In the genomic region with DNA sequence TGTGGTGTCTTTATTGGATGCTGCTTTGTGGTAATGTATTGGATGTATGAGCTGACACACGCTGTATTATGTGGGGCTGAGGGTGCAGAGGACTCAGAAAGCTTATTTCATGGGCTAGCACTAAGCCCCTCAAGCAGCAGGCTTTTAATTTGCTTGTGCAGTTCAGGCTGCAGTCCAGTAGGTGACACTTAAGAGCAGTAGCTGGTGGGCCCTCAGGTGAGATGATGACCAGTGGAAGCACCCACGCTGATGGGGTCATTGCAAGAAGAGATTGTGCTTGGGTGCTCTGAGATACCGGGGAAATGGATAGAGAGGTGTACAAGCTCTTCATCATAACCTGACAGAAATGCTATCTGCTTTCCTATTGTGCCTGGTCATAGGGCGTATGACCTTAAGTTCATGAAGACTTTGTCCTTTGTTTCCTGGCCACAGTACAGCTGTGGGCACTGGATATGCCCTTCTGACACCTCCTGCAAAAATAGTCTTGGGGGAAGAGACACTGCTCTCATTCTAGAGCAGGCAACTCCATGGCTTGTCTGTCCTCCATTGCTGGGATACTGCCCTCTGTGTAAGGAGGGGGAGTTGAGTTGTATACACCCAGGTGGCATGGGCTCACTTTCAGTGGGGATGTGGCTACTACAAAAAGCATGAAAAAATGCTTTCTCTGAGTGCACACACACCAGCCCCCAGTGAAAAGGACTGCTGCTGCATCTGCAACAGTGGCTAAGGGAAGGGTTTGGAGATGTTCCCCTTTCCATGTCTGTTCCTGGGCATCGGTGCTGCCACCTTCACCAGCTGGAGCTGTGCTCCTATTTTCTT, we compare ENCODE assay signal across 18 cellular contexts.
DNase-seq lines count a peak whose midpoint lies in the region; ATAC-seq, FAIRE-seq and TF ChIP-seq lines count a peak whose summit lies in the region.
"Had no signal": no experiment of that assay in that cellular context is flagged by ENCODE, and none has a peak within 500 bp of the region (broad histone marks: within the 10 kb centered on the region; RNA-seq: fewer than 3 reads in every experiment).

No MANE protein-coding gene starts in this region.

- H4K12ac ChIP-seq in trophoblast cell (ENCODE audit: low read depth, low read length), result no peak overlapping the region

- H3K4me1 ChIP-seq in GM23338 (ENCODE audit: insufficient read depth) (no peaks in the 10 kb centered on the region), H1 (replicated peaks in 1 of 4; ENCODE audit: control insufficient read depth in 3 of 4, insufficient read depth in 4 of 4, low read length in 3 of 4) (no peaks in the 10 kb centered on the region), trophoblast cell (ENCODE audit: control insufficient read depth in 1 of 2, insufficient read depth in 2 of 2, low read length in 2 of 2) (no peaks in the 10 kb centered on the region)
- H3K4me1 ChIP-seq: right atrium auricular region, testis had no signal

- H3K4me1 Mint-ChIP-seq in GM23338, result no peaks in the 10 kb centered on the region
- H3K4me1 Mint-ChIP-seq in activated CD4-positive, alpha-beta memory T cell treated with anti-CD3 and anti-CD28 coated beads, Interleukin-2, amount 10 ng/mL, durations not matched to agents 7 days and 5 days, result peaks cover 11% of the 10 kb centered on the region
- H3K4me1 Mint-ChIP-seq: activated naive CD8-positive, alpha-beta T cell treated with anti-CD3 and anti-CD28 coated beads, Interleukin-2, amount 50 U/mL, for 24 hours had no signal

- H3K23ac ChIP-seq in H1 (ENCODE audit: insufficient read length), result no peak overlapping the region
- no peak overlapping the region for H3K23ac ChIP-seq in trophoblast cell (ENCODE audit: low read length)

- H3K4me3 ChIP-seq in GM23338 (no peak overlapping the region), H1 (ENCODE audit: extremely low read depth in 1 of 4, insufficient read depth in 2 of 4, low read depth in 3 of 4, low read length in 4 of 4) (no peak overlapping the region), trophoblast cell (ENCODE audit: low read depth, low read length) (no peak overlapping the region)
- H3K4me3 ChIP-seq: right atrium auricular region, testis had no signal

- H3K9ac ChIP-seq in H1 (replicated peaks in 1 of 4; ENCODE audit: extremely low read depth in 1 of 4, low read depth in 3 of 4, low read length in 3 of 4) (no peak overlapping the region), trophoblast cell (ENCODE audit: low read length) (no peak overlapping the region)

- no peak for TF ChIP-seq EP300 in H1 (IDR thresholded peaks at IDR 0.05; ENCODE audit: borderline replicate concordance in 1 of 2, low read depth in 2 of 2, low read length in 2 of 2)

- H3K9me3 Mint-ChIP-seq in GM23338, result no peaks in the 10 kb centered on the region
- peaks cover 11% of the 10 kb centered on the region for H3K9me3 Mint-ChIP-seq in activated CD4-positive, alpha-beta memory T cell treated with anti-CD3 and anti-CD28 coated beads, Interleukin-2, amount 10 ng/mL, durations not matched to agents 7 days and 5 days
- H3K9me3 Mint-ChIP-seq: activated CD8-positive, alpha-beta T cell treated with anti-CD3 and anti-CD28 coated beads for 36 hours had no signal

- DNase-seq in GM23338 (ENCODE audit: low spot score) (peak; percentile 47), NAMALWA (ENCODE audit: low spot score) (peak; percentile 5), H1 (ENCODE audit: low read depth in 1 of 2, low spot score in 2 of 2) (no peak), trophoblast cell (peak; percentile 9 to 32), putamen (ENCODE audit: low spot score) (no peak)
- DNase-seq in activated CD4-positive, alpha-beta memory T cell treated with anti-CD3 and anti-CD28 coated beads, Interleukin-2, amount 10 ng/mL, durations not matched to agents 7 days and 5 days, result no peak
- DNase-seq: activated CD8-positive, alpha-beta T cell treated with anti-CD3 and anti-CD28 coated beads for 36 hours; activated naive CD8-positive, alpha-beta T cell treated with anti-CD3 and anti-CD28 coated beads, Interleukin-2, amount 50 U/mL, for 24 hours; central memory CD4-positive, alpha-beta T cell; HCEC 1CT; NCI-H187 treated with DMSO at 0.1 percent for 48 hours; NCI-H510A; stimulated activated CD4-positive, alpha-beta T cell treated with anti-CD3 and anti-CD28 coated beads, Interleukin-2, amount 100 ng/mL, for 48 hours; stimulated activated CD8-positive, alpha-beta memory T cell treated with anti-CD3 and anti-CD28 coated beads, Interleukin-4, amount 100 ng/mL, for 48 hours; testis had no signal

- H3K36me3 Mint-ChIP-seq in GM23338 (ENCODE audit: low read depth), result no peaks in the 10 kb centered on the region
- H3K36me3 Mint-ChIP-seq in activated CD4-positive, alpha-beta memory T cell treated with anti-CD3 and anti-CD28 coated beads, Interleukin-2, amount 10 ng/mL, durations not matched to agents 7 days and 5 days (ENCODE audit: low read depth), result no peaks in the 10 kb centered on the region

- no peak overlapping the region for H4K5ac ChIP-seq in H1 (ENCODE audit: insufficient read length, low read depth, low read length)

- H3K79me2 ChIP-seq in GM23338 (replicated peaks; ENCODE audit: insufficient read depth), result no peaks in the 10 kb centered on the region
- no peaks in the 10 kb centered on the region for H3K79me2 ChIP-seq in H1 (ENCODE audit: control insufficient read depth in 1 of 2, insufficient read depth in 2 of 2, low read length in 2 of 2)
- H3K79me2 ChIP-seq in trophoblast cell (ENCODE audit: control insufficient read depth, insufficient read depth, low read length, poor library complexity), result no peaks in the 10 kb centered on the region

- no peak overlapping the region for H3K4me3 Mint-ChIP-seq in GM23338
- no peak overlapping the region for H3K4me3 Mint-ChIP-seq in activated CD4-positive, alpha-beta memory T cell treated with anti-CD3 and anti-CD28 coated beads, Interleukin-2, amount 10 ng/mL, durations not matched to agents 7 days and 5 days
- H3K4me3 Mint-ChIP-seq: activated CD8-positive, alpha-beta T cell treated with anti-CD3 and anti-CD28 coated beads for 36 hours; activated naive CD8-positive, alpha-beta T cell treated with anti-CD3 and anti-CD28 coated beads, Interleukin-2, amount 50 U/mL, for 24 hours had no signal

- no peak for TF ChIP-seq POLR2A in H1 (IDR thresholded peaks at IDR 0.05; ENCODE audit: control extremely low read depth in 1 of 2, low read depth in 2 of 2, low read length in 2 of 2)

- H3K56ac ChIP-seq in H1 (replicated peaks; ENCODE audit: insufficient read length, low read depth, low read length), result no peak overlapping the region

- TF ChIP-seq CTCF in GM23338 (conservative IDR thresholded peaks at IDR 0.05; ENCODE audit: low read depth in 2 of 2), result peak; percentile 29 to 63
- peak; percentile 25 to 60 (median 27); a peak in 3 of 4 replicates for TF ChIP-seq CTCF in H1 (IDR thresholded peaks at IDR 0.05; ENCODE audit: control extremely low read depth in 1 of 3, insufficient read depth in 1 of 3, low read depth in 1 of 3, low read length in 3 of 3)

- no peaks in the 10 kb centered on the region for H3K27me3 Mint-ChIP-seq in GM23338 (ENCODE audit: insufficient read depth, low read depth, poor library complexity)
- H3K27me3 Mint-ChIP-seq in activated CD4-positive, alpha-beta memory T cell treated with anti-CD3 and anti-CD28 coated beads, Interleukin-2, amount 10 ng/mL, durations not matched to agents 7 days and 5 days, result no peaks in the 10 kb centered on the region
- H3K27me3 Mint-ChIP-seq: activated CD8-positive, alpha-beta T cell treated with anti-CD3 and anti-CD28 coated beads for 36 hours; activated naive CD8-positive, alpha-beta T cell treated with anti-CD3 and anti-CD28 coated beads, Interleukin-2, amount 50 U/mL, for 24 hours had no signal

- H3K18ac ChIP-seq in H1 (ENCODE audit: extremely low read depth, low read length) (no peak overlapping the region), trophoblast cell (ENCODE audit: low read length) (no peak overlapping the region)

- H4K91ac ChIP-seq in H1 (replicated peaks; ENCODE audit: insufficient read length, low read length) (no peak overlapping the region), trophoblast cell (ENCODE audit: low read depth, low read length) (no peak overlapping the region)

- H3F3A ChIP-seq in GM23338 (replicated peaks; ENCODE audit: low read depth), result no peaks in the 10 kb centered on the region

- H3K9me3 ChIP-seq in H1 (ENCODE audit: insufficient read depth in 2 of 2, low read depth in 1 of 2, low read length in 1 of 2) (no peaks in the 10 kb centered on the region), trophoblast cell (ENCODE audit: insufficient read depth, low read depth, low read length) (no peaks in the 10 kb centered on the region)
- H3K9me3 ChIP-seq: right atrium auricular region, testis had no signal

- H2BK20ac ChIP-seq in H1 (ENCODE audit: low read length), result no peak overlapping the region

- H3K14ac ChIP-seq in H1 (ENCODE audit: insufficient read length) (no peak overlapping the region), trophoblast cell (ENCODE audit: low read length) (no peak overlapping the region)

- no peak overlapping the region for H2BK12ac ChIP-seq in H1 (ENCODE audit: low read depth, low read length)
- no peak overlapping the region for H2BK12ac ChIP-seq in trophoblast cell (ENCODE audit: low read length)

- H2BK5ac ChIP-seq in H1 (ENCODE audit: low read depth, low read length), result no peak overlapping the region
- H2BK5ac ChIP-seq in trophoblast cell (ENCODE audit: low read depth, low read length, poor library complexity), result no peak overlapping the region

- no peak for FAIRE-seq in H1 (lab: Jason Lieb, UNC)
- FAIRE-seq: islet of Langerhans had no signal

- ATAC-seq in GM23338 (peak; percentile 73), HG03457 (IDR thresholded peaks at IDR 0.05; ENCODE audit: unreplicated experiment) (no peak)
- ATAC-seq: activated CD8-positive, alpha-beta T cell treated with anti-CD3 and anti-CD28 coated beads for 36 hours; activated naive CD8-positive, alpha-beta T cell treated with anti-CD3 and anti-CD28 coated beads, Interleukin-2, amount 50 U/mL, for 24 hours had no signal

- H3K27ac ChIP-seq in GM23338 (ENCODE audit: low read depth) (no peak overlapping the region), H1 (ENCODE audit: low read depth, low read length) (no peak overlapping the region), trophoblast cell (ENCODE audit: low read depth, low read length) (no peak overlapping the region)
- H3K27ac ChIP-seq: right atrium auricular region, testis had no signal

- CTCF ChIA-PET in H1 (lab: Charles Lee; ENCODE audit: partially characterized antibody), result interaction anchor here (0.6 to 2.5 kb wide), 28 partner anchors 9 to 1677 kb away, joined by 3 to 20 read pairs (median 3); partner anchors contain the start of gene CALCRL
- CTCF ChIA-PET in activated CD4-positive, alpha-beta memory T cell treated with anti-CD3 and anti-CD28 coated beads, Interleukin-2, amount 10 ng/mL, durations not matched to agents 7 days and 5 days (lab: Charles Lee), result no interaction called here

- 91% methylated on average over 4 of the region's 5 CpGs; no CpG with 5 or more reads in 1 of the 2 experiments for WGBS in H1 (ENCODE audit: extremely low coverage in 1 of 2, insufficient coverage in 1 of 2, insufficient read length in 1 of 2, insufficient replicate concordance in 2 of 2, low coverage in 1 of 2, low lambda C conversion rate in 2 of 2, missing lambda C conversion rate in 1 of 2), 2 experiments
- WGBS in trophoblast cell (ENCODE audit: extremely low coverage, insufficient coverage, insufficient read length), result no CpG with 5 or more reads among the region's 5 CpGs

- H3K27me3 ChIP-seq in GM23338 (ENCODE audit: insufficient read depth), result no peaks in the 10 kb centered on the region
- H3K27me3 ChIP-seq in H1 (replicated peaks in 1 of 4; ENCODE audit: control insufficient read depth in 3 of 4, extremely low read depth in 1 of 4, insufficient read depth in 3 of 4, low read length in 3 of 4), result no peaks in the 10 kb centered on the region
- H3K27me3 ChIP-seq in trophoblast cell (ENCODE audit: insufficient read depth, low read length), result no peaks in the 10 kb centered on the region
- H3K27me3 ChIP-seq: right atrium auricular region, testis had no signal

- H3K4me2 ChIP-seq in GM23338 (no peak overlapping the region), H1 (ENCODE audit: insufficient read depth in 1 of 2, low read depth in 2 of 2, low read length in 2 of 2) (no peak overlapping the region), trophoblast cell (ENCODE audit: low read length) (no peak overlapping the region)

- H3K9me2 ChIP-seq in GM23338 (ENCODE audit: insufficient read depth), result peaks cover 3% of the 10 kb centered on the region; the same call in 1 of the 2 replicates

- H4K20me1 ChIP-seq in GM23338 (replicated peaks; ENCODE audit: insufficient read depth) (no peaks in the 10 kb centered on the region), H1 (replicated peaks in 1 of 2; ENCODE audit: control insufficient read depth in 1 of 2, insufficient read depth in 2 of 2, low read length in 2 of 2) (no peaks in the 10 kb centered on the region)

- no peak overlapping the region for H2BK120ac ChIP-seq in H1 (replicated peaks; ENCODE audit: low read depth, low read length)
- H2BK120ac ChIP-seq in trophoblast cell (ENCODE audit: insufficient read depth, low read length, poor library complexity), result no peak overlapping the region

- no peaks in the 10 kb centered on the region for H3K36me3 ChIP-seq in GM23338 (ENCODE audit: insufficient read depth)
- H3K36me3 ChIP-seq in H1 (ENCODE audit: control insufficient read depth in 2 of 4, insufficient read depth in 4 of 4, low read length in 3 of 4), result no peaks in the 10 kb centered on the region
- H3K36me3 ChIP-seq in trophoblast cell (ENCODE audit: control insufficient read depth in 1 of 2, insufficient read depth in 2 of 2, low read length in 2 of 2), result no peaks in the 10 kb centered on the region
- H3K36me3 ChIP-seq: right atrium auricular region had no signal

- H4K8ac ChIP-seq in H1 (ENCODE audit: extremely low read depth, insufficient read depth, low read length) (no peak overlapping the region), trophoblast cell (ENCODE audit: low read depth, low read length) (no peak overlapping the region)

- H2BK15ac ChIP-seq in H1 (ENCODE audit: low read length), result no peak overlapping the region

- no peaks in the 10 kb centered on the region for H3K23me2 ChIP-seq in H1 (ENCODE audit: low read depth, low read length)

- no peak overlapping the region for H2AFZ ChIP-seq in GM23338
- H2AFZ ChIP-seq in H1 (ENCODE audit: low read length), result no peak overlapping the region
- no peak overlapping the region for H2AFZ ChIP-seq in trophoblast cell (ENCODE audit: insufficient read depth, low read length, poor library complexity)

- H3K4ac ChIP-seq in H1 (replicated peaks; ENCODE audit: insufficient read length, low read depth, low read length) (no peak overlapping the region), trophoblast cell (ENCODE audit: low read depth, low read length) (no peak overlapping the region)

- H2AK5ac ChIP-seq in H1 (ENCODE audit: low read depth, low read length) (no peak overlapping the region), trophoblast cell (ENCODE audit: low read length) (no peak overlapping the region)

- no peak overlapping the region for H3K27ac Mint-ChIP-seq in GM23338
- no peak overlapping the region for H3K27ac Mint-ChIP-seq in activated CD4-positive, alpha-beta memory T cell treated with anti-CD3 and anti-CD28 coated beads, Interleukin-2, amount 10 ng/mL, durations not matched to agents 7 days and 5 days
- H3K27ac Mint-ChIP-seq: activated CD8-positive, alpha-beta T cell treated with anti-CD3 and anti-CD28 coated beads for 36 hours; activated naive CD8-positive, alpha-beta T cell treated with anti-CD3 and anti-CD28 coated beads, Interleukin-2, amount 50 U/mL, for 24 hours had no signal

- POLR2A ChIA-PET in H1 (lab: Charles Lee; ENCODE audit: partially characterized antibody), result no interaction called here
- POLR2A ChIA-PET in activated CD4-positive, alpha-beta memory T cell treated with anti-CD3 and anti-CD28 coated beads, Interleukin-2, amount 10 ng/mL, durations not matched to agents 7 days and 5 days (lab: Charles Lee), result no interaction called here

- no peaks in the 10 kb centered on the region for H3K79me1 ChIP-seq in H1 (ENCODE audit: low read depth, low read length)
- H3K79me1 ChIP-seq in trophoblast cell (ENCODE audit: low read length), result no peaks in the 10 kb centered on the region

- TF ChIP-seq RAD21 in H1 (IDR thresholded peaks at IDR 0.05 in 1 of 2, conservative IDR thresholded peaks at IDR 0.05 in 1 of 2; ENCODE audit: low read depth in 2 of 2, low read length in 2 of 2), result peak; percentile 47 to 63

Comparison
In these comparisons a context has a peak if more than half of its experiments do, and no peak if none do; other contexts are left out.
1. DNase-seq: peak in GM23338 (single experiment), NAMALWA (single experiment) and trophoblast cell (2 of 2); none in H1 (0 of 2), activated CD4-positive, alpha-beta memory T cell treated with anti-CD3 and anti-CD28 coated beads, Interleukin-2, amount 10 ng/mL, durations not matched to agents 7 days and 5 days (single experiment) and putamen (single experiment).